Comparison of ENCODE assay signal across 22 cellular contexts in genomic region chr10:103171278-103171677, GRCh38. TPM values are rescaled to one million over a fixed set of nuclear protein-coding genes. Genes with fewer than 3 reads are reported as not detected.
DNase-seq lines count a peak whose midpoint lies in the region; ATAC-seq, FAIRE-seq and TF ChIP-seq lines count a peak whose summit lies in the region.
"Had no signal": no experiment of that assay in that cellular context is flagged by ENCODE, and none has a peak within 500 bp of the region (broad histone marks: within the 10 kb centered on the region; RNA-seq: fewer than 3 reads in every experiment).

No MANE protein-coding gene starts in this region.

- BruUV-seq in HCT116 (replicated peaks; lab: Mats Ljungman, UMichigan) = no TSS peak

- TF ChIP-seq RAD21 in HCT116 (IDR thresholded peaks at IDR 0.05; ENCODE audit: low read depth) = no peak

- TF ChIP-seq POLR2A in HCT116 (IDR thresholded peaks at IDR 0.05; ENCODE audit: borderline replicate concordance, extremely low read depth, insufficient read depth, insufficient read length) = no peak

- no peaks in the 10 kb centered on the region for H3K36me3 Mint-ChIP-seq in glutamatergic neuron (ENCODE audit: unreplicated experiment)

- intact Hi-C loops in HCT116 (cut with micrococcal nuclease) = no loop called here

- ATAC-seq in HCT116 = no peak
- ATAC-seq in GM18861 (IDR thresholded peaks at IDR 0.05; ENCODE audit: unreplicated experiment) = no peak
- ATAC-seq in HG03097 (IDR thresholded peaks at IDR 0.05; ENCODE audit: low FRiP score, unreplicated experiment) = no peak
- ATAC-seq in GM21390 (IDR thresholded peaks at IDR 0.05; ENCODE audit: unreplicated experiment) = no peak
- ATAC-seq: CD8-positive, alpha-beta T cell; gastroesophageal sphincter had no signal

- H3K27ac ChIP-seq in HCT116 (ENCODE audit: low read depth, low read length) = no peak overlapping the region
- H3K27ac ChIP-seq: ascending aorta, gastroesophageal sphincter had no signal

- H3K4me3 ChIP-seq in HCT116 (replicated peaks in 1 of 2; ENCODE audit: low read depth in 1 of 2, low read length in 2 of 2) (no peak overlapping the region), bronchial epithelial cell (ENCODE audit: low read depth, low read length) (no peak overlapping the region)
- H3K4me3 ChIP-seq: ascending aorta, gastroesophageal sphincter, lung had no signal

- FAIRE-seq in A204.1 (lab: Jason Lieb, UNC) (peak; percentile 41), bronchial epithelial cell (lab: Jason Lieb, UNC) (no peak)
- FAIRE-seq: HTR-8/SVneo had no signal

- RAD21 ChIA-PET in HCT116 (lab: Charles Lee; ENCODE audit: low non-redundant PET in 1 of 2, low total read pairs in 2 of 2, uncharacterized antibody in 2 of 2, unreplicated experiment in 2 of 2) = no interaction called here

- H3K36me3 ChIP-seq in HCT116 (ENCODE audit: control insufficient read depth in 1 of 2, insufficient read depth in 2 of 2, low read length in 2 of 2) = peaks cover 4 to 11% of the 10 kb centered on the region in 2 experiments; a peak in 3 of 4 replicates
- peaks cover 8% of the 10 kb centered on the region for H3K36me3 ChIP-seq in bronchial epithelial cell (ENCODE audit: control insufficient read depth, insufficient read depth, low read length)

- peaks cover 46% of the 10 kb centered on the region for H3K79me2 ChIP-seq in HCT116 (ENCODE audit: insufficient read depth, low read length)

- H3K27ac Mint-ChIP-seq in glutamatergic neuron (ENCODE audit: unreplicated experiment) = no peak overlapping the region
- H3K27ac Mint-ChIP-seq: activated B cell treated with CpG ODN at 0.5 μM for 24 hours; CD8-positive, alpha-beta T cell had no signal

- H3K27me3 ChIP-seq in HCT116 (ENCODE audit: insufficient read depth, low read length) (no peaks in the 10 kb centered on the region), bronchial epithelial cell (ENCODE audit: control insufficient read depth, insufficient read depth, low read length) (no peaks in the 10 kb centered on the region)
- H3K27me3 ChIP-seq: ascending aorta, gastroesophageal sphincter had no signal

- H3K27me3 Mint-ChIP-seq in glutamatergic neuron (ENCODE audit: unreplicated experiment) = peaks cover 1% of the 10 kb centered on the region
- H3K27me3 Mint-ChIP-seq: activated B cell treated with CpG ODN at 0.5 μM for 24 hours had no signal

- no peaks in the 10 kb centered on the region for H3K9me2 ChIP-seq in HCT116 (ENCODE audit: insufficient read depth)

- no peak overlapping the region for H3K4me3 Mint-ChIP-seq in glutamatergic neuron (ENCODE audit: unreplicated experiment)
- H3K4me3 Mint-ChIP-seq: activated B cell treated with CpG ODN at 0.5 μM for 24 hours; CD8-positive, alpha-beta T cell had no signal

- POLR2A ChIA-PET in HCT116 (lab: Charles Lee) = no interaction called here

- CTCF ChIA-PET in HCT116 (lab: Charles Lee) = interaction anchor here (1.2 kb wide), 1 partner anchor 73 kb away, joined by 4 read pairs; no protein-coding TSS in a partner anchor

- TF ChIP-seq CTCF in HCT116 (IDR thresholded peaks at IDR 0.05 in 2 of 3, conservative IDR thresholded peaks at IDR 0.05 in 1 of 3; ENCODE audit: borderline replicate concordance in 1 of 3, insufficient read depth in 1 of 3, low read depth in 2 of 3, low read length in 2 of 3) (no peak), bronchial epithelial cell (IDR thresholded peaks at IDR 0.05; ENCODE audit: insufficient read depth, low read length, severe bottlenecking) (no peak), glutamatergic neuron (IDR thresholded peaks at IDR 0.05; ENCODE audit: partially characterized antibody, unreplicated experiment) (no peak)

- no peaks in the 10 kb centered on the region for H3K4me1 Mint-ChIP-seq in glutamatergic neuron (ENCODE audit: low read depth, unreplicated experiment)

- H2AFZ ChIP-seq in HCT116 (ENCODE audit: low read depth, low read length, poor library complexity, severe bottlenecking) = no peak overlapping the region

- peaks cover 4% of the 10 kb centered on the region; the same call in 1 of the 2 replicates for H4K20me1 ChIP-seq in HCT116 (ENCODE audit: insufficient read depth)

- no peak overlapping the region for H3K9ac ChIP-seq in HCT116 (ENCODE audit: low read length)

- DNase-seq in HCT116 (ENCODE audit: low read depth, low spot score) (no peak), bronchial epithelial cell (ENCODE audit: low read depth) (peak; percentile 83), lung microvascular endothelial cell (ENCODE audit: low read depth in 2 of 2) (peak; percentile 24 to 72), glutamatergic neuron (no peak)
- DNase-seq: activated B cell treated with CpG ODN at 0.5 μM for 24 hours; activated CD8-positive, alpha-beta memory T cell treated with anti-CD3 and anti-CD28 coated beads, Interleukin-2, amount 50 U/mL, for 4 hours; activated gamma-delta T cell; CD8-positive, alpha-beta T cell; NCI-H1694 treated with DMSO at 0.1 percent for 48 hours; NCI-H446; SHP77; stimulated activated CD4-positive, alpha-beta T cell treated with anti-CD3 and anti-CD28 coated beads, Interleukin-12 subunit alpha, Interleukin-12 subunit beta, amount 100 ng/mL, for 4 hours; stimulated activated naive CD4-positive, alpha-beta T cell treated with Interleukin-2 at 50 U/mL for 16 hours; T-helper 2 cell had no signal

- H3K4me2 ChIP-seq in HCT116 (ENCODE audit: low read length) = no peak overlapping the region

- H3K9me3 ChIP-seq in HCT116 (ENCODE audit: control insufficient read depth in 1 of 2, insufficient read depth in 1 of 2, low read depth in 1 of 2, low read length in 2 of 2) = no peaks in the 10 kb centered on the region
- H3K9me3 ChIP-seq: ascending aorta, gastroesophageal sphincter had no signal

- H3K4me1 ChIP-seq in HCT116 (ENCODE audit: control insufficient read depth in 1 of 2, insufficient read depth in 2 of 2, low read length in 2 of 2) = peaks cover 9 to 12% of the 10 kb centered on the region in 2 experiments; a peak in 2 of 4 replicates

- H3K9me3 Mint-ChIP-seq in glutamatergic neuron (ENCODE audit: unreplicated experiment) = no peaks in the 10 kb centered on the region
- H3K9me3 Mint-ChIP-seq: activated B cell treated with CpG ODN at 0.5 μM for 24 hours; CD8-positive, alpha-beta T cell had no signal

TF ChIP-seq in HCT116, 20 proteins besides CTCF, POLR2A, EP300 and RAD21:
- TF ChIP-seq CEBPB (IDR thresholded peaks at IDR 0.05; ENCODE audit: low read depth) (no peak), SP1 (IDR thresholded peaks at IDR 0.05; ENCODE audit: low read depth) (peak; percentile 42; the same call in 1 of the 2 replicates)

RNA-seq across cellular contexts. Expression of gene NT5C2, which starts 21.8 kb away (rescaled TPM):
- 63.0 TPM for total RNA-seq in HCT116 (2021; ENCODE audit: unreplicated experiment)
- polyA plus RNA-seq in HCT116 (2012) = 30.6 and 37.7 TPM in 2 replicates
- total RNA-seq in bronchial epithelial cell = 105 and 127 TPM in 2 replicates
- total RNA-seq in lung microvascular endothelial cell = 40.3 and 54.4 TPM in 2 replicates
- 68.5 TPM for total RNA-seq in glutamatergic neuron (ENCODE audit: unreplicated experiment)

Comparison
In these comparisons a context has a peak if more than half of its experiments do, and no peak if none do; other contexts are left out.
1. DNase-seq: peak in bronchial epithelial cell (single experiment) and lung microvascular endothelial cell (2 of 2); none in HCT116 (single experiment) and glutamatergic neuron (single experiment).